Comparison of ENCODE assay signal across 9 cellular contexts in the genomic region with DNA sequence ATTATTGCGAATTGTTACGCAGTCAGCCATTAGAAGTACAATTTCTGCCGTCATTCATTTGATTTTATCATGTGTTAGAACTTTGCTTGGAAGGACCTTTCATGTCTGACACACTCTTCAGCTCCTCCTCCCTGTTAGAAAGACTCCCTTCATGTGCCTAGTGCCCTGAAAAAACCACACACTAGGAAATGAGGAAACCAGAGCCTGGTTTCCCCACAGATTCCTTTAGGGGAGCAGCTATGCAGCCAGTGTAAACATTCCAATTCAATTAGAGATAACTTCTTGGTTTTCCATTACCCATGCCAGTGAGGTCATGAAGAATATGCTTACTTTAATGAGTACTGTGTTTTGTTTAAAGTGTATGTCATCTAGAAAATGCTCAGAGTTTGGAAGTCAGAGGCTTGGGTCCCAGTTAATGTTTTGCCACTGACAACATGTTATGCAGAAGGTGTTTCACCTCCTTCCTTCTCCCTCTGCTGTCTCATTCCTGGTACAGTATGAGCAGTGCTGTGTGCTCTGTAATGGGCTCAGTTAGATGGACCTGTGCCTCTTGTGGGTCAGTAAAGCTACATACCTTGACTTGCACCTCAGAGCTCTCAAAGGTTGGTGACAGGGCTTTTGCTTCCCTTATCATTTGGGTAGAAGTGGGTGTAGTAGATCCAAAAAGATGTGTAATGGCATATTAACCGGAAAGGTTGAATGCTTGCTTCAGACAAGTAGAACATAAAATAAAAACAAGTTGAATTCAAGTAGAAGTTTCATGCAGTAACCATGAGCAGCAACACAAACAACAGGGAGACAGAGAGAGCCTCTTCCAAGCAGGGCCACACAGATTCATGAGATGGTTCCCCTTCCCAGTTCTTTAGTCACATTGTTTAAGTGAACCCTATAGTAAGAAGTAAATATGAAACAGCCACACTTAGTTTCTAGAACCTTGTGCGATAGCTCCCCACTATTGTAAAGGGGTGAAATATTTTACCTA. TPM values are rescaled to one million over a fixed set of nuclear protein-coding genes. Genes with fewer than 3 reads are reported as not detected.
DNase-seq lines count a peak whose midpoint lies in the region; ATAC-seq, FAIRE-seq and TF ChIP-seq lines count a peak whose summit lies in the region.
"Had no signal": no experiment of that assay in that cellular context is flagged by ENCODE, and none has a peak within 500 bp of the region (broad histone marks: within the 10 kb centered on the region; RNA-seq: fewer than 3 reads in every experiment).

No MANE protein-coding gene starts in this region.

- no peak overlapping the region for H2BK15ac ChIP-seq in H1 (ENCODE audit: low read length)

- no peak overlapping the region for H2BK5ac ChIP-seq in H1 (ENCODE audit: low read depth, low read length)

- H3K4me1 ChIP-seq in H1 (replicated peaks in 1 of 4; ENCODE audit: control insufficient read depth in 3 of 4, insufficient read depth in 4 of 4, low read length in 3 of 4) (no peaks in the 10 kb centered on the region), adrenal gland (replicated peaks in 1 of 2) (peaks cover 0 to 8% of the 10 kb centered on the region in 2 donors)

- H3K27me3 ChIP-seq in H1 (replicated peaks in 1 of 4; ENCODE audit: control insufficient read depth in 3 of 4, extremely low read depth in 1 of 4, insufficient read depth in 3 of 4, low read length in 3 of 4) (peaks cover 0 to 1% (median 0%) of the 10 kb centered on the region in 4 experiments; a peak in 1 of 7 replicates), adrenal gland (no peaks in the 10 kb centered on the region)

- no peak overlapping the region for H2BK120ac ChIP-seq in H1 (replicated peaks; ENCODE audit: low read depth, low read length)

- intact Hi-C loops in adrenal gland (cut with DNase I) = no loop called here

- H4K20me1 ChIP-seq in H1 (replicated peaks in 1 of 2; ENCODE audit: control insufficient read depth in 1 of 2, insufficient read depth in 2 of 2, low read length in 2 of 2) = no peaks in the 10 kb centered on the region

- H4K5ac ChIP-seq in H1 (ENCODE audit: insufficient read length, low read depth, low read length) = no peak overlapping the region

- H3K23ac ChIP-seq in H1 (ENCODE audit: insufficient read length) = no peak overlapping the region

- no peak overlapping the region for H3K14ac ChIP-seq in H1 (ENCODE audit: insufficient read length)

- TF ChIP-seq RAD21 in H1 (IDR thresholded peaks at IDR 0.05 in 1 of 2, conservative IDR thresholded peaks at IDR 0.05 in 1 of 2; ENCODE audit: low read depth in 2 of 2, low read length in 2 of 2) = no peak

- H4K91ac ChIP-seq in H1 (replicated peaks; ENCODE audit: insufficient read length, low read length) = no peak overlapping the region

- no peak for TF ChIP-seq EP300 in H1 (IDR thresholded peaks at IDR 0.05; ENCODE audit: borderline replicate concordance in 1 of 2, low read depth in 2 of 2, low read length in 2 of 2)

- no peak overlapping the region for H3K4ac ChIP-seq in H1 (replicated peaks; ENCODE audit: insufficient read length, low read depth, low read length)

- H3K79me1 ChIP-seq in H1 (ENCODE audit: low read depth, low read length) = no peaks in the 10 kb centered on the region; the same call in 1 of the 2 replicates

- H2AK5ac ChIP-seq in H1 (ENCODE audit: low read depth, low read length) = 0 out of 2 replicates have a peak overlapping the region, but pooled peaks have one; percentile 65

- H2BK12ac ChIP-seq in H1 (ENCODE audit: low read depth, low read length) = no peak overlapping the region

- 86% methylated on average over 5 of the region's 5 CpGs; no CpG with 5 or more reads in 1 of the 2 experiments for WGBS in H1 (ENCODE audit: extremely low coverage in 1 of 2, insufficient coverage in 1 of 2, insufficient read length in 1 of 2, insufficient replicate concordance in 2 of 2, low coverage in 1 of 2, low lambda C conversion rate in 2 of 2, missing lambda C conversion rate in 1 of 2), 2 experiments
- 75 to 82% (median 78%) methylated on average over 5 of the region's 5 CpGs for WGBS in adrenal gland, 4 donors

- POLR2A ChIA-PET in H1 (lab: Charles Lee; ENCODE audit: partially characterized antibody) = interaction anchor here (1.3 kb wide), 1 partner anchor 12 kb away, joined by 3 read pairs; no protein-coding TSS in a partner anchor

- H3K27ac ChIP-seq in H1 (ENCODE audit: low read depth, low read length) (no peak overlapping the region), adrenal gland (no peak overlapping the region)

- no peaks in the 10 kb centered on the region for H3K23me2 ChIP-seq in H1 (ENCODE audit: low read depth, low read length)

- H3K4me2 ChIP-seq in H1 (ENCODE audit: insufficient read depth in 1 of 2, low read depth in 2 of 2, low read length in 2 of 2) = no peak overlapping the region

- FAIRE-seq in H1 (lab: Jason Lieb, UNC) = no peak
- FAIRE-seq: TTC549 had no signal

- H3K9ac ChIP-seq in H1 (replicated peaks in 1 of 4; ENCODE audit: extremely low read depth in 1 of 4, low read depth in 3 of 4, low read length in 3 of 4) = no peak overlapping the region

- no peak overlapping the region for H2BK20ac ChIP-seq in H1 (ENCODE audit: low read length)

- no peak overlapping the region for H3K56ac ChIP-seq in H1 (replicated peaks; ENCODE audit: insufficient read length, low read depth, low read length)

- ATAC-seq in GM19395 (IDR thresholded peaks at IDR 0.05; ENCODE audit: unreplicated experiment) (peak; percentile 65), omental fat pad (ENCODE audit: low FRiP score) (peak; percentile 84)

- H3K9me3 ChIP-seq in H1 (ENCODE audit: insufficient read depth in 2 of 2, low read depth in 1 of 2, low read length in 1 of 2) (peaks cover 4 to 9% of the 10 kb centered on the region in 2 experiments; a peak in 3 of 4 replicates), adrenal gland (replicated peaks in 1 of 3) (no peaks in the 10 kb centered on the region)

- no peak overlapping the region for H2AFZ ChIP-seq in H1 (ENCODE audit: low read length)

- TF ChIP-seq POLR2A in NB4 (IDR thresholded peaks at IDR 0.05; ENCODE audit: extremely low read depth, insufficient read length) (no peak), H1 (IDR thresholded peaks at IDR 0.05; ENCODE audit: control extremely low read depth in 1 of 2, low read depth in 2 of 2, low read length in 2 of 2) (no peak), adrenal gland (IDR thresholded peaks at IDR 0.05) (no peak)

- no peaks in the 10 kb centered on the region; a peak in 1 of 4 replicates for H3K79me2 ChIP-seq in H1 (ENCODE audit: control insufficient read depth in 1 of 2, insufficient read depth in 2 of 2, low read length in 2 of 2)

- 0 out of 2 replicates have a peak overlapping the region, but pooled peaks have one; percentile 27 for H3K18ac ChIP-seq in H1 (ENCODE audit: extremely low read depth, low read length)

- DNase-seq in NB4 (ENCODE audit: low read depth) = peak; percentile 70
- DNase-seq in H1 (ENCODE audit: low read depth in 1 of 2, low spot score in 2 of 2) = no peak
- DNase-seq in omental fat pad (ENCODE audit: low spot score) = no peak
- no peak for DNase-seq in NCI-H2171 treated with DMSO at 0.1 percent for 48 hours (lab: John Stamatoyannopoulos, UW)
- DNase-seq in adrenal gland = no peak
- no peak for DNase-seq in cortex of kidney (lab: John Stamatoyannopoulos, UW)
- no peak for DNase-seq in NCI-H187 (lab: John Stamatoyannopoulos, UW)

- CTCF ChIA-PET in H1 (lab: Charles Lee; ENCODE audit: partially characterized antibody) = interaction anchor here (1.0 to 1.5 kb wide), 4 partner anchors 12 to 131 kb away, joined by 3 to 7 read pairs (median 5); no protein-coding TSS in a partner anchor

- H3K4me3 ChIP-seq in NB4 (ENCODE audit: low read depth, low read length) (no peak overlapping the region), H1 (ENCODE audit: extremely low read depth in 1 of 4, insufficient read depth in 2 of 4, low read depth in 3 of 4, low read length in 4 of 4) (no peak overlapping the region), adrenal gland (no peak overlapping the region)

- H4K8ac ChIP-seq in H1 (ENCODE audit: extremely low read depth, insufficient read depth, low read length) = no peak overlapping the region

- TF ChIP-seq CTCF in NB4 (IDR thresholded peaks at IDR 0.05; ENCODE audit: low read depth, low read length) (no peak), H1 (IDR thresholded peaks at IDR 0.05; ENCODE audit: control extremely low read depth in 1 of 3, insufficient read depth in 1 of 3, low read depth in 1 of 3, low read length in 3 of 3) (no peak), omental fat pad (IDR thresholded peaks at IDR 0.05) (no peak), adrenal gland (IDR thresholded peaks at IDR 0.05) (no peak)

- peaks cover 0 to 2% (median 0%) of the 10 kb centered on the region in 4 experiments; a peak in 1 of 8 replicates for H3K36me3 ChIP-seq in H1 (ENCODE audit: control insufficient read depth in 2 of 4, insufficient read depth in 4 of 4, low read length in 3 of 4)
- H3K36me3 ChIP-seq in adrenal gland (replicated peaks in 1 of 2) = no peaks in the 10 kb centered on the region

TF ChIP-seq in H1, 55 proteins besides CTCF, POLR2A, EP300 and RAD21 (continues in another document):
- TF ChIP-seq FOSL1 (IDR thresholded peaks at IDR 0.05; ENCODE audit: insufficient read depth, low read depth, low read length) (no peak), GABPA (IDR thresholded peaks at IDR 0.05; ENCODE audit: borderline replicate concordance, insufficient read depth, low read length) (no peak), CHD1 (IDR thresholded peaks at IDR 0.05; ENCODE audit: low read depth, low read length) (no peak), KDM4A (IDR thresholded peaks at IDR 0.05; ENCODE audit: low read depth, low read length, severe bottlenecking) (no peak), KDM1A (IDR thresholded peaks at IDR 0.05; ENCODE audit: borderline replicate concordance, low read length) (no peak)
- TF ChIP-seq, protein P1, sequence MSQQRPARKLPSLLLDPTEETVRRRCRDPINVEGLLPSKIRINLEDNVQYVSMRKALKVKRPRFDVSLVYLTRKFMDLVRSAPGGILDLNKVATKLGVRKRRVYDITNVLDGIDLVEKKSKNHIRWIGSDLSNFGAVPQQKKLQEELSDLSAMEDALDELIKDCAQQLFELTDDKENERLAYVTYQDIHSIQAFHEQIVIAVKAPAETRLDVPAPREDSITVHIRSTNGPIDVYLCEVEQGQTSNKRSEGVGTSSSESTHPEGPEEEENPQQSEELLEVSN (IDR thresholded peaks at IDR 0.05) = no peak

RNA-seq across cellular contexts. Expression of a gene that starts 52.6 kb away (rescaled TPM):
- total RNA-seq in H1 (2021; fragmentation: NEBNext Ultra II Directional; extraction: Animal tissue kit (Norgen Biotek cat#: 25700)) = 17.8 and 19.3 TPM in 2 replicates
- polyA plus RNA-seq in H1 (2011; rRNA removed) (9.4 and 12.4 TPM in 2 replicates), adrenal gland (1 to 10 TPM; 3.1 to 6.3 (median 3.9) TPM)
- polyA plus RNA-seq in H1 (2011; cell fraction: cytosol; rRNA removed) = 15.9 TPM
- polyA plus RNA-seq in H1 (2011; cell fraction: nucleus; rRNA removed) = 10.8 TPM
- 15.0 to 23.2 TPM (median 17.1 TPM) in 4 replicates for polyA plus RNA-seq in H1 (2012, experiment 1 of 2)
- polyA plus RNA-seq in H1 (2012, experiment 2 of 2) = 2.8 TPM
- polyA plus RNA-seq in H1 (2013, experiment 1 of 2) = 12.1 TPM
- 12.9 TPM for polyA plus RNA-seq in H1 (2013, experiment 2 of 2)
- 11.5 and 12.8 TPM in 2 replicates for polyA minus RNA-seq in H1 (2011; rRNA and poly(A)+ RNA removed)
- polyA minus RNA-seq in H1 (2011; cell fraction: cytosol; rRNA and poly(A)+ RNA removed) = 19.8 TPM
- 19.0 TPM for polyA minus RNA-seq in H1 (2011; cell fraction: nucleus; rRNA and poly(A)+ RNA removed)
- total RNA-seq in omental fat pad (100 to 1,000 TPM in 1 of 4 donors, 10 to 100 TPM in 3; 24.4 to 106 (median 75.0) TPM), adrenal gland (10 to 100 TPM in 2 of 8 donors, 1 to 10 TPM in 6; 1.4 to 12.7 (median 7.0) TPM)
